ENCODE assay signal across 8 cellular contexts in the genomic region with DNA sequence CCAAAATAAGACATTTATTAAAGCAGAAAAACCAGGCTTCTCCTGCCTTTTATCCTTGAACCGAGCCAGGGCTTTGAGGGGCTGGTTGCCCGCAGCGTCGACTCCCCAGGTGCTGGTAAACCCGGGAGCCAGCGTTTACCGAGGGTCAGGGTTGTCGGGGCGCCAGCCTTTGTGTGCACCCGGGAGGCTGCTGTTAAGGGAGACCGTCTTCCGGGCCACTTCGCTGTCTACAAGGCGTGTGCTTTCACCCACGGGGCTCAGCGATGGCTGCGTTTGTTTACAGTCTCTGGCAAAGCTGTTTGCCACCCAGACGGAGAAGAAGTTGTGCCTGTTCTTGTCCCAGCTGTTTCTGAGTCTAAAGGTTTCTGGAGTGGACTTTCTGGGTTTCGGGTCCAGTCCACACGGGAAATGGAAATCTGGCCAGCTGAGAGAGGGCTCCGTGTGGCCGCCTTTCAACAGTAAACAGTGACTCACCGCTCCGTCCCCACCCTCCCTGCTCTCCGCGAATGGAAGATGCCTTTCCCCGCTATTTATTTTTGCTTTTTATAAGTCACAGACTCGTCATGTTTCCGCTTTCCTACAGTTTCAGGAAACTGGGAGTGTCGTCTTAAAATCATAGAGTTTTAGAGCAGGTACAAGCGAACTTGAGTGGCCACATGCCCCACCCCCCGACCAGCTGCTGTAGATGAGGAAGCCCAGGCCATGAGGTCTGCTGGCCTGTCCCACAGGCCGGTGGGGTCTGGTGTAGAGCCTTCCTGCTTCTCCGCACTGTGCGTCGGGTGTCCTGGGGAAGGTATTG. TPM values are rescaled to one million over a fixed set of nuclear protein-coding genes. Genes with fewer than 3 reads are reported as not detected.
DNase-seq lines count a peak whose midpoint lies in the region; ATAC-seq and TF ChIP-seq lines count a peak whose summit lies in the region.

No MANE protein-coding gene starts in this region.

- H3K36me3 ChIP-seq in esophagus (ENCODE audit: control insufficient read depth in 2 of 2, insufficient read depth in 2 of 2, low read length in 1 of 2) = peaks cover 0 to 6% of the 10 kb centered on the region in 2 donors

- H3K9me3 ChIP-seq in esophagus (ENCODE audit: control insufficient read depth in 2 of 2, insufficient read depth in 1 of 2, low read depth in 1 of 2, low read length in 1 of 2) = no peaks in the 10 kb centered on the region

- ATAC-seq in natural killer cell = peak; percentile 52 to 61 (median 53)

- H3K4me3 Mint-ChIP-seq in natural killer cell (peak overlapping the region; percentile 93), endothelial cell (ENCODE audit: unreplicated experiment) (no peak overlapping the region)

- peak overlapping the region; percentile 97 to 100 for H3K27ac ChIP-seq in esophagus (ENCODE audit: low read depth in 2 of 2, low read length in 1 of 2)

- TF ChIP-seq CTCF in natural killer cell (IDR thresholded peaks at IDR 0.05) (no peak), endothelial cell (IDR thresholded peaks at IDR 0.05; ENCODE audit: unreplicated experiment) (no peak)

- intact Hi-C loops in natural killer cell (cut with micrococcal nuclease) = loop anchor here (1.0 to 5.0 kb wide), 2 partner anchors 37 to 610 kb away; no protein-coding TSS in a partner anchor

- WGBS in esophagus, 2 donors = 3 to 4% methylated on average over 36 of the region's 36 CpGs

- H3K4me3 ChIP-seq in esophagus (ENCODE audit: low read depth in 1 of 2, low read length in 2 of 2) = peak overlapping the region; percentile 79 to 93

- H3K36me3 Mint-ChIP-seq in natural killer cell (no peaks in the 10 kb centered on the region), endothelial cell (ENCODE audit: low read depth, unreplicated experiment) (no peaks in the 10 kb centered on the region)

- H3K4me1 ChIP-seq in esophagus (ENCODE audit: control insufficient read depth in 2 of 2, insufficient read depth in 2 of 2, low read length in 1 of 2) = peaks cover 16 to 39% of the 10 kb centered on the region in 2 donors

- no peaks in the 10 kb centered on the region for H3K27me3 ChIP-seq in esophagus (ENCODE audit: control insufficient read depth in 1 of 2, insufficient read depth in 2 of 2, low read length in 2 of 2)

- H3K4me1 Mint-ChIP-seq in natural killer cell (peaks cover 19 to 27% of the 10 kb centered on the region in 2 donors), endothelial cell (ENCODE audit: unreplicated experiment) (peaks cover 2% of the 10 kb centered on the region)

- H3K27ac Mint-ChIP-seq in natural killer cell (peak overlapping the region; percentile 94 to 96), endothelial cell (ENCODE audit: unreplicated experiment) (no peak overlapping the region)

- peak; percentile 95 for DNase-seq in EH (ENCODE audit: low read depth)
- peak; percentile 85 for DNase-seq in NCI-H460 (ENCODE audit: extremely low read depth, low read depth)
- DNase-seq in activated T-cell treated with anti-CD3 and anti-CD28 coated beads for 4 hours = peak; percentile 53
- DNase-seq in natural killer cell = peak; percentile 60
- peak; percentile 88 for DNase-seq in stromal cell of bone marrow (ENCODE audit: low read depth)
- DNase-seq in endothelial cell (ENCODE audit: low spot score) = no peak
- no peak for DNase-seq in NCI-H1694 treated with DMSO at 0.1 percent for 48 hours (lab: John Stamatoyannopoulos, UW)

- H3K27me3 Mint-ChIP-seq in natural killer cell (ENCODE audit: low read depth in 2 of 2) (no peaks in the 10 kb centered on the region), endothelial cell (ENCODE audit: unreplicated experiment) (peaks cover 3% of the 10 kb centered on the region)

- H3K9me3 Mint-ChIP-seq in natural killer cell (no peaks in the 10 kb centered on the region), endothelial cell (ENCODE audit: unreplicated experiment) (no peaks in the 10 kb centered on the region)

RNA-seq across cellular contexts. Expression of gene MAFK, which starts 2.2 kb away (rescaled TPM):
- total RNA-seq in NCI-H460 (2014; rRNA removed; shearing (Covaris generic)) = 114 and 126 TPM in 2 replicates
- polyA plus RNA-seq in NCI-H460 (2014; cell fraction: nucleus; rRNA removed) = 381 and 411 TPM in 2 replicates
- 10 to 100 TPM; 15.5 to 25.0 TPM for polyA plus RNA-seq in esophagus
- 10 to 100 TPM; 57.9 to 71.3 (median 62.8) TPM for total RNA-seq in natural killer cell
- 3.4 TPM for total RNA-seq in endothelial cell (ENCODE audit: unreplicated experiment)

RNA-seq across cellular contexts. Expression of gene TMEM184A, which starts 23.4 kb away (rescaled TPM):
- 6.4 and 6.7 TPM in 2 replicates for total RNA-seq in NCI-H460 (2014; rRNA removed; shearing (Covaris generic))
- polyA plus RNA-seq in NCI-H460 (2014; cell fraction: nucleus; rRNA removed) = 21.4 and 27.9 TPM in 2 replicates
- 100 to 1,000 TPM in 1 of 2 donors, 10 to 100 TPM in 1; 80.2 to 187 TPM for polyA plus RNA-seq in esophagus
- under 1 TPM in 1 of 3 donors, not detected in 2; 0.14 TPM for total RNA-seq in natural killer cell
- total RNA-seq in endothelial cell (ENCODE audit: unreplicated experiment) = 0.21 TPM

RNA-seq across cellular contexts. Expression of gene INTS1, which starts 28.5 kb away (rescaled TPM):
- 43.1 and 48.7 TPM in 2 replicates for total RNA-seq in NCI-H460 (2014; rRNA removed; shearing (Covaris generic))
- 130 and 165 TPM in 2 replicates for polyA plus RNA-seq in NCI-H460 (2014; cell fraction: nucleus; rRNA removed)
- 10 to 100 TPM; 36.6 to 42.2 TPM for polyA plus RNA-seq in esophagus
- total RNA-seq in natural killer cell (100 to 1,000 TPM in 2 of 3 donors, 10 to 100 TPM in 1; 92.7 to 115 (median 111) TPM), endothelial cell (ENCODE audit: unreplicated experiment) (109 TPM)

RNA-seq across cellular contexts. Expression of gene PSMG3, which starts 37.2 kb away (rescaled TPM):
- 125 and 137 TPM in 2 replicates for total RNA-seq in NCI-H460 (2014; rRNA removed; shearing (Covaris generic))
- 190 and 249 TPM in 2 replicates for polyA plus RNA-seq in NCI-H460 (2014; cell fraction: nucleus; rRNA removed)
- 10 to 100 TPM; 66.9 to 72.3 TPM for polyA plus RNA-seq in esophagus
- total RNA-seq in natural killer cell (10 to 100 TPM; 19.0 to 21.4 (median 20.5) TPM), endothelial cell (ENCODE audit: unreplicated experiment) (20.3 TPM)

Comparison
In these comparisons a context has a peak if more than half of its experiments do, and no peak if none do; other contexts are left out.
1. DNase-seq: peak in EH (single experiment), NCI-H460 (single experiment), activated T-cell treated with anti-CD3 and anti-CD28 coated beads for 4 hours (single experiment), natural killer cell (single experiment) and stromal cell of bone marrow (single experiment); none in endothelial cell (single experiment) and NCI-H1694 treated with DMSO at 0.1 percent for 48 hours (single experiment).
2. RNA of gene MAFK, which starts 2.2 kb away (total RNA-seq): 114 to 126 TPM in NCI-H460 and 57.9 to 71.3 TPM in natural killer cell; 3.4 TPM in endothelial cell (single experiment); every median in the first group is over 10 times any median in the second.